Comparison of ENCODE assay signal across 16 cellular contexts in genomic region chr1:53712276-53712675, GRCh38. TPM values are rescaled to one million over a fixed set of nuclear protein-coding genes. Genes with fewer than 3 reads are reported as not detected.
DNase-seq lines count a peak whose midpoint lies in the region; ATAC-seq and TF ChIP-seq lines count a peak whose summit lies in the region.
"Had no signal": no experiment of that assay in that cellular context is flagged by ENCODE, and none has a peak within 500 bp of the region (broad histone marks: within the 10 kb centered on the region; RNA-seq: fewer than 3 reads in every experiment).

No MANE protein-coding gene starts in this region.

- no peaks in the 10 kb centered on the region for H3K36me3 ChIP-seq in PC-3 (ENCODE audit: low read depth, low read length)
- H3K36me3 ChIP-seq: BLaER1, HAP-1 had no signal

- no peak for TF ChIP-seq CTCF in PC-3 (conservative IDR thresholded peaks at IDR 0.05; ENCODE audit: low read depth, low read length)
- TF ChIP-seq CTCF in epithelial cell of esophagus (IDR thresholded peaks at IDR 0.05; ENCODE audit: insufficient read depth, low read depth, low read length, missing control alignments): no peak

- no peaks in the 10 kb centered on the region for H3K27me3 ChIP-seq in PC-3 (ENCODE audit: low read length)
- H3K27me3 ChIP-seq: BLaER1 had no signal

- intact Hi-C loops in PC-3 (cut with micrococcal nuclease): no loop called here

- ATAC-seq in PC-3 (peak; percentile 40), GM18502 (IDR thresholded peaks at IDR 0.05; ENCODE audit: poor library complexity, unreplicated experiment) (no peak)
- ATAC-seq: HepG2 had no signal

- no peaks in the 10 kb centered on the region for H4K20me1 ChIP-seq in PC-3 (ENCODE audit: low read length)
- H4K20me1 ChIP-seq: BLaER1 had no signal

- no peaks in the 10 kb centered on the region for H3K4me1 ChIP-seq in PC-3 (ENCODE audit: insufficient read depth, low read length)
- H3K4me1 ChIP-seq: BLaER1, HAP-1 had no signal

- no peak overlapping the region for H3K9ac ChIP-seq in PC-3 (ENCODE audit: low read length)
- H3K9ac ChIP-seq: BLaER1 had no signal

- H2AFZ ChIP-seq in PC-3 (ENCODE audit: low read length): no peak overlapping the region

- no TSS peak for BruUV-seq in PC-3 (replicated peaks; lab: Mats Ljungman, UMichigan)

- DNase-seq in PC-3 (peak; percentile 58), astrocyte of the hippocampus (ENCODE audit: low read depth, low spot score) (peak; percentile 31), epithelial cell of esophagus (ENCODE audit: low read depth) (peak; percentile 83), kidney tubule cell (ENCODE audit: low spot score) (peak; percentile 45), erythroblast (lab: John Stamatoyannopoulos, UW) (no peak), DMS53 treated with DMSO at 0.1 percent for 48 hours (lab: John Stamatoyannopoulos, UW; ENCODE audit: unreplicated experiment) (no peak)
- DNase-seq in activated CD4-positive, CD25-positive, alpha-beta regulatory T cell (lab: John Stamatoyannopoulos, UW): no peak
- DNase-seq: 8988T; CD4-positive, alpha-beta memory T cell; DMS153; DMS79 treated with DMSO at 0.1 percent for 48 hours; GF-D8 had no signal

- no peak overlapping the region for H3K27ac ChIP-seq in PC-3 (ENCODE audit: low read length)
- H3K27ac ChIP-seq: BLaER1 had no signal

- H3K9me2 ChIP-seq in PC-3 (replicated peaks; ENCODE audit: low read length): no peaks in the 10 kb centered on the region

- POLR2A ChIA-PET in PC-3 (lab: Charles Lee; ENCODE audit: unreplicated experiment): no interaction called here

- H3F3A ChIP-seq in PC-3 (ENCODE audit: low read length, unreplicated experiment): no peaks in the 10 kb centered on the region

- CTCF ChIA-PET in PC-3 (lab: Charles Lee): no interaction called here

- H3K4me2 ChIP-seq in PC-3 (ENCODE audit: low read length): no peak overlapping the region
- H3K4me2 ChIP-seq: BLaER1 had no signal

- no peaks in the 10 kb centered on the region for H3K79me2 ChIP-seq in PC-3 (ENCODE audit: low read length)

- H3K4me3 ChIP-seq in PC-3 (ENCODE audit: low read length) (no peak overlapping the region), epithelial cell of esophagus (ENCODE audit: low read length) (no peak overlapping the region)
- H3K4me3 ChIP-seq: BLaER1, HAP-1 had no signal

- TF ChIP-seq POLR2A in erythroblast (IDR thresholded peaks at IDR 0.05; ENCODE audit: low read length): no peak

- H3K9me3 ChIP-seq in PC-3 (ENCODE audit: low read length): no peaks in the 10 kb centered on the region
- H3K9me3 ChIP-seq: BLaER1, HAP-1 had no signal

RNA-seq across cellular contexts. Expression of gene GLIS1, which starts 26.7 kb away (rescaled TPM):
- 1.7 and 2.6 TPM in 2 replicates for total RNA-seq in PC-3 (2014; rRNA removed)
- total RNA-seq: CD4-positive, alpha-beta memory T cell; HepG2 had no signal

Comparison
In these comparisons a context has a peak if more than half of its experiments do, and no peak if none do; other contexts are left out.
1. DNase-seq: peak in PC-3 (single experiment), astrocyte of the hippocampus (single experiment), epithelial cell of esophagus (single experiment) and kidney tubule cell (single experiment); none in erythroblast (0 of 2), DMS53 treated with DMSO at 0.1 percent for 48 hours (single experiment) and activated CD4-positive, CD25-positive, alpha-beta regulatory T cell (0 of 4).